In the genomic region with DNA sequence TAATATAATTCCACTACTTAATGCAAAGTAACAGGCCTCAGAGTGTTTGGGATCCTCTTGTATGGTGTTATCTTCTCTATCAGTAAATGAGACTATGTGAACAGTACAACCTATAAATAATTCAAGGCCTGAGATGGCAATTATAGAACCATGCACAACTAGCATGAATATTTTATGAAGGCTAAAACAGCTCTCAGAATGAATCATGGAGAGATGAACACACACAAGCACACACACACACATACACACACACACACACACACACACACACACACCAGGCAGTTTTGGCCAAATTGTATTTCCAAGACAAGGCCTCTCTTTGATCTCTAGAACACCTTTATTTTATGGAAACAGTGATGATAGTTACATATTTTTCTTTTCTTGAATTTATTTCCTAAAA, we compare ENCODE assay signal across 9 cellular contexts.
DNase-seq lines count a peak whose midpoint lies in the region; ATAC-seq and TF ChIP-seq lines count a peak whose summit lies in the region.
"Had no signal": no experiment of that assay in that cellular context is flagged by ENCODE, and none has a peak within 500 bp of the region (broad histone marks: within the 10 kb centered on the region; RNA-seq: fewer than 3 reads in every experiment).

No MANE protein-coding gene starts in this region.

- H3K4me3 ChIP-seq in ACC112 (ENCODE audit: low read depth, low read length): peak overlapping the region; percentile 70
- H3K4me3 ChIP-seq in DOHH2 (ENCODE audit: low read length): peak overlapping the region; percentile 66

- peaks cover 6% of the 10 kb centered on the region for H3K36me3 Mint-ChIP-seq in memory B cell

- H3K27ac ChIP-seq in ACC112 (ENCODE audit: low read depth, low read length) (peak overlapping the region; percentile 83), DOHH2 (ENCODE audit: low read depth, low read length) (peak overlapping the region; percentile 93), VCaP (peak overlapping the region; percentile 37)

- H3K9me2 ChIP-seq in DOHH2 (replicated peaks; ENCODE audit: control insufficient read depth, low read length): no peaks in the 10 kb centered on the region

- peak overlapping the region; percentile 85 for H3K4me2 ChIP-seq in DOHH2 (ENCODE audit: low read length)

- H3K27me3 ChIP-seq in ACC112 (ENCODE audit: insufficient read depth, low read length): no peaks in the 10 kb centered on the region
- H3K27me3 ChIP-seq in DOHH2 (ENCODE audit: control insufficient read depth, low read length): no peaks in the 10 kb centered on the region

- no peaks in the 10 kb centered on the region for H3K27me3 Mint-ChIP-seq in memory B cell

- no peaks in the 10 kb centered on the region for H3K9me3 Mint-ChIP-seq in memory B cell
- H3K9me3 Mint-ChIP-seq: neural crest cell had no signal

- H3K36me3 ChIP-seq in ACC112 (ENCODE audit: insufficient read depth, low read length) (no peaks in the 10 kb centered on the region), DOHH2 (ENCODE audit: control insufficient read depth, low read length) (no peaks in the 10 kb centered on the region; the same call in 1 of the 2 replicates)

- no peaks in the 10 kb centered on the region for H4K20me1 ChIP-seq in DOHH2 (ENCODE audit: control insufficient read depth, insufficient read depth, low read depth, low read length)

- H3F3A ChIP-seq in DOHH2 (ENCODE audit: control insufficient read depth, insufficient read depth): peaks cover 23% of the 10 kb centered on the region

- H3K4me1 ChIP-seq in ACC112 (ENCODE audit: control insufficient read depth, insufficient read depth, low read length, unreplicated experiment) (peaks cover 43% of the 10 kb centered on the region), DOHH2 (ENCODE audit: control insufficient read depth, low read length) (peaks cover 82% of the 10 kb centered on the region)

- H3K9me3 ChIP-seq in DOHH2 (ENCODE audit: control insufficient read depth, insufficient read depth, low read length): no peaks in the 10 kb centered on the region

- H3K79me2 ChIP-seq in ACC112 (ENCODE audit: control insufficient read depth, insufficient read depth, low read length, unreplicated experiment): peaks cover 32% of the 10 kb centered on the region
- peaks cover 54% of the 10 kb centered on the region for H3K79me2 ChIP-seq in DOHH2 (ENCODE audit: control insufficient read depth, low read length)

- H3K4me3 Mint-ChIP-seq in memory B cell: peak overlapping the region; percentile 71
- H3K4me3 Mint-ChIP-seq: neural crest cell had no signal

- no peak for ATAC-seq in memory B cell (ENCODE audit: low read depth)

- DNase-seq in memory B cell (ENCODE audit: low spot score in 2 of 2): no peak
- DNase-seq in AML-193 (lab: John Stamatoyannopoulos, UW): no peak
- DNase-seq in ACHN: no peak
- DNase-seq in hypothalamus (lab: John Stamatoyannopoulos, UW): no peak
- no peak for DNase-seq in Kasumi-1 (lab: John Stamatoyannopoulos, UW)

- H3K4me1 Mint-ChIP-seq in memory B cell: peaks cover 64% of the 10 kb centered on the region

- TF ChIP-seq CTCF in DOHH2 (IDR thresholded peaks at IDR 0.05; ENCODE audit: low read depth, low read length, poor library complexity, severe bottlenecking) (no peak), VCaP (conservative IDR thresholded peaks at IDR 0.05) (no peak)

- in situ Hi-C loops in ACHN (cut with HindIII; ENCODE audit: low pct_ligation_motif_present, low pct_unique_long_range_greater_than_20kb, low sequenced_read_pairs): no loop called here

- peak overlapping the region; percentile 16 for H2AFZ ChIP-seq in ACC112 (ENCODE audit: low read length, unreplicated experiment)

- peak overlapping the region; percentile 96 for H3K27ac Mint-ChIP-seq in memory B cell

Comparison
In these comparisons a context has a peak if more than half of its experiments do, and no peak if none do; other contexts are left out.
1. H3K27ac ChIP-seq: peak in every context shown above with its lines; median percentile 93 in DOHH2; 83 in ACC112; 37 in VCaP.